ENCODE assay signal across 8 cellular contexts in genomic region chr7:101717986-101718746, GRCh38.
DNase-seq lines count a peak whose midpoint lies in the region; ATAC-seq and TF ChIP-seq lines count a peak whose summit lies in the region.

No MANE protein-coding gene starts in this region.

- H3K4me3 Mint-ChIP-seq in MCF 10A (ENCODE audit: unreplicated experiment): no peak overlapping the region

- no peaks in the 10 kb centered on the region for H3K4me1 ChIP-seq in breast epithelium
- peaks cover 0 to 27% of the 10 kb centered on the region in 2 donors for H3K4me1 ChIP-seq in left lung
- H3K4me1 ChIP-seq in aorta (ENCODE audit: control insufficient read depth in 1 of 2, insufficient read depth in 2 of 2, low read length in 2 of 2): no peaks in the 10 kb centered on the region

- no peaks in the 10 kb centered on the region for H3K9me3 ChIP-seq in breast epithelium
- H3K9me3 ChIP-seq in left lung: no peaks in the 10 kb centered on the region
- no peaks in the 10 kb centered on the region for H3K9me3 ChIP-seq in aorta (ENCODE audit: control insufficient read depth, low read length)

- ATAC-seq in left lung (peak; percentile 70), aorta (ENCODE audit: low FRiP score) (peak; percentile 6)

- POLR2A ChIA-PET in MCF 10A (lab: Yijun Ruan, JAX): interaction anchor here (0.6 to 1.4 kb wide), 5 partner anchors 9 to 96 kb away, joined by 3 to 6 read pairs (median 5); no protein-coding TSS in a partner anchor

- no peak for TF ChIP-seq CTCF in MCF 10A (IDR thresholded peaks at IDR 0.05; ENCODE audit: unreplicated experiment)
- TF ChIP-seq CTCF in breast epithelium (IDR thresholded peaks at IDR 0.05): no peak
- no peak for TF ChIP-seq CTCF in left lung (IDR thresholded peaks at IDR 0.05)

- DNase-seq in MCF 10A (ENCODE audit: unreplicated experiment) (no peak), breast epithelium (ENCODE audit: low spot score in 2 of 2) (no peak), amniotic stem cell (lab: John Stamatoyannopoulos, UW) (peak; percentile 15), left lung (peak; percentile 67 to 87), aorta (peak; percentile 81), HUDEP-2 (lab: John Stamatoyannopoulos, UW; ENCODE audit: unreplicated experiment in 76 of 76) (no peak), pons (ENCODE audit: low spot score) (no peak)
- no peak for DNase-seq in stimulated activated CD8-positive, alpha-beta memory T cell treated with anti-CD3 and anti-CD28 coated beads, Interleukin-4, amount 100 ng/mL, for 48 hours

- H3K27me3 Mint-ChIP-seq in MCF 10A (ENCODE audit: insufficient read depth, unreplicated experiment): no peaks in the 10 kb centered on the region

- CTCF ChIA-PET in MCF 10A (lab: Yijun Ruan, JAX): interaction anchor here (0.6 to 2.0 kb wide), 8 partner anchors 26 to 410 kb away, joined by 3 to 6 read pairs (median 4); no protein-coding TSS in a partner anchor

- H3K9me3 Mint-ChIP-seq in MCF 10A (ENCODE audit: unreplicated experiment): peaks cover 2% of the 10 kb centered on the region

- peak overlapping the region; percentile 4 for H3K27ac Mint-ChIP-seq in MCF 10A (ENCODE audit: low read depth, unreplicated experiment)

- no peak for TF ChIP-seq POLR2A in breast epithelium (IDR thresholded peaks at IDR 0.05)

- no TSS peak for BruUV-seq in MCF 10A (replicated peaks; lab: Mats Ljungman, UMichigan)

- 69 to 77% methylated on average over 26 of the region's 26 CpGs for WGBS in aorta, 2 donors

- peaks cover 8% of the 10 kb centered on the region for H3K36me3 Mint-ChIP-seq in MCF 10A (ENCODE audit: insufficient read depth, unreplicated experiment)

- H3K4me3 ChIP-seq in breast epithelium (no peak overlapping the region), left lung (peak overlapping the region in 1 of 2 donors; percentile 7), aorta (ENCODE audit: low read length in 2 of 2) (no peak overlapping the region)

- H3K4me1 Mint-ChIP-seq in MCF 10A (ENCODE audit: insufficient read depth, unreplicated experiment): peaks cover 6% of the 10 kb centered on the region

- peaks cover 0 to 4% of the 10 kb centered on the region in 2 donors for H3K27me3 ChIP-seq in breast epithelium
- peaks cover 0 to 7% of the 10 kb centered on the region in 2 donors for H3K27me3 ChIP-seq in left lung
- H3K27me3 ChIP-seq in aorta (ENCODE audit: control insufficient read depth in 1 of 2, insufficient read depth in 2 of 2, low read length in 1 of 2): no peaks in the 10 kb centered on the region

- peak overlapping the region in 1 of 2 donors; percentile 7 for H3K27ac ChIP-seq in breast epithelium
- peak overlapping the region in 1 of 2 donors; percentile 95 for H3K27ac ChIP-seq in left lung
- no peak overlapping the region for H3K27ac ChIP-seq in aorta (ENCODE audit: low read depth in 1 of 2, low read length in 2 of 2)

- H3K36me3 ChIP-seq in breast epithelium: no peaks in the 10 kb centered on the region
- no peaks in the 10 kb centered on the region for H3K36me3 ChIP-seq in left lung
- H3K36me3 ChIP-seq in aorta (ENCODE audit: control insufficient read depth in 1 of 2, insufficient read depth in 2 of 2, low read length in 1 of 2): no peaks in the 10 kb centered on the region

- intact Hi-C loops in MCF 10A (cut with micrococcal nuclease) (loop anchor here (1.0 kb wide), 1 partner anchor 74 kb away; no protein-coding TSS in a partner anchor), breast epithelium (cut with DNase I; ENCODE audit: low total_unique reads) (loop anchor here (5.0 kb wide), 1 partner anchor 1141 kb away; no protein-coding TSS in a partner anchor), left lung (cut with DNase I) (no loop called here), aorta (cut with DNase I) (no loop called here)

Comparison
In these comparisons a context has a peak if more than half of its experiments do, and no peak if none do; other contexts are left out.
1. DNase-seq: peak in amniotic stem cell (single experiment), left lung (2 of 2) and aorta (2 of 2); none in MCF 10A (single experiment), breast epithelium (0 of 2), HUDEP-2 (0 of 76), stimulated activated CD8-positive, alpha-beta memory T cell treated with anti-CD3 and anti-CD28 coated beads, Interleukin-4, amount 100 ng/mL, for 48 hours (single experiment) and pons (single experiment).
2. intact Hi-C loops: an anchor here in MCF 10A (1.0 kb wide) and breast epithelium (5.0 kb wide); none called in left lung and aorta.